8 cellular contexts compared by ENCODE assay signal in the genomic region with DNA sequence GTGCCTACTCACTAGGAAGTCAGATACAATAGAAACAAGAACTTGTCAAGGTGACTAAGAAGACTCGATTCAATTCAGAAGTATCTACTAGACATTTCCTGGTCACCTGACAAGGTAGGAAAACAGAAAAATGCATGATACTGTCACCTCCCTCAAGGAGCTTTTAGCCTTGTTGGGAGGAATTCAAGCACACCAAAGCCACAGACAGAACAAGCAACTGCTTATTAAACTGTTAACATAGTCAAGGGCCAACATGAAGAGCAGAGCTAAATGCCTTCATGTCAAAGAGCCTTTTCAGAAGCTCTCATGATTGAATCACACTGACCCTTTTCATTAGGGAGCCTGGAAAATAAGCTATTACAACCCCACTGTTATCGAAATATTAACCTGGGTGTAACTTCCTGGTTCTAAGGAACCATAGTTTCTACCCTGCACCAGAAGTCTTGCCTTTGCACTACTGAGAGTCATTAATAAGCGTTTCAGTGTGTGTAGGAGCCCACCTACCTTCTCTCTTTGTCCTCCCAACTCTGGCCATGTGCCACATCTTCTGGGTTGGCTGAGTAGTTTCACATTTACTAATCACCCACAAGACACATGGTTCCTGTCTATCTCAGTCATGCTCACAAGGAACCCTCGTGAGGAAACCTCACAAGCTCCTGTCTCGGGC. TPM values are rescaled to one million over a fixed set of nuclear protein-coding genes. Genes with fewer than 3 reads are reported as not detected.
A peak's percentile ranks its signal among the peaks of the same experiment; 100 is the strongest.
DNase-seq lines count a peak whose midpoint lies in the region; ATAC-seq and TF ChIP-seq lines count a peak whose summit lies in the region.

No MANE protein-coding gene starts in this region.

- H3K36me3 Mint-ChIP-seq in CD8-positive, alpha-beta T cell: no peaks in the 10 kb centered on the region
- no peaks in the 10 kb centered on the region for H3K36me3 Mint-ChIP-seq in activated CD4-positive, alpha-beta memory T cell treated with anti-CD3 and anti-CD28 coated beads, Interleukin-2, amount 10 ng/mL, durations not matched to agents 7 days and 5 days (ENCODE audit: low read depth)
- H3K36me3 Mint-ChIP-seq in type B pancreatic cell: no peaks in the 10 kb centered on the region

- H3K27me3 Mint-ChIP-seq in CD8-positive, alpha-beta T cell (ENCODE audit: low read depth): no peaks in the 10 kb centered on the region
- no peaks in the 10 kb centered on the region for H3K27me3 Mint-ChIP-seq in activated CD4-positive, alpha-beta memory T cell treated with anti-CD3 and anti-CD28 coated beads, Interleukin-2, amount 10 ng/mL, durations not matched to agents 7 days and 5 days
- no peaks in the 10 kb centered on the region for H3K27me3 Mint-ChIP-seq in type B pancreatic cell

- intact Hi-C loops in CD8-positive, alpha-beta T cell (cut with DNase I, micrococcal nuclease): no loop called here
- intact Hi-C loops in left colon (cut with DNase I, micrococcal nuclease): no loop called here

- H3K27me3 ChIP-seq in CD8-positive, alpha-beta T cell (ENCODE audit: insufficient read depth, low read length): no peaks in the 10 kb centered on the region

- H3K4me3 ChIP-seq in CD8-positive, alpha-beta T cell (ENCODE audit: low read depth, low read length): no peak overlapping the region

- peak in 4 of 7 experiments; percentile 22 to 50 (median 34) for DNase-seq in CD8-positive, alpha-beta T cell
- peak; percentile 67 for DNase-seq in activated CD4-positive, alpha-beta memory T cell treated with anti-CD3 and anti-CD28 coated beads, Interleukin-2, amount 10 ng/mL, durations not matched to agents 7 days and 5 days
- DNase-seq in left colon: peak; percentile 45 to 55
- no peak for DNase-seq in type B pancreatic cell (ENCODE audit: extremely low spot score, unreplicated experiment)
- no peak for DNase-seq in NCI-H2107 treated with DMSO at 0.1 percent for 48 hours (lab: John Stamatoyannopoulos, UW; ENCODE audit: unreplicated experiment)
- DNase-seq in GF-D8 (lab: John Stamatoyannopoulos, UW): no peak

- H3K4me1 ChIP-seq in CD8-positive, alpha-beta T cell (ENCODE audit: insufficient read depth, low read length): peaks cover 26% of the 10 kb centered on the region

- no peaks in the 10 kb centered on the region for H3K9me3 Mint-ChIP-seq in CD8-positive, alpha-beta T cell
- H3K9me3 Mint-ChIP-seq in activated CD4-positive, alpha-beta memory T cell treated with anti-CD3 and anti-CD28 coated beads, Interleukin-2, amount 10 ng/mL, durations not matched to agents 7 days and 5 days: no peaks in the 10 kb centered on the region
- H3K9me3 Mint-ChIP-seq in type B pancreatic cell: no peaks in the 10 kb centered on the region

- POLR2A ChIA-PET in CD8-positive, alpha-beta T cell (lab: Charles Lee): no interaction called here
- POLR2A ChIA-PET in activated CD4-positive, alpha-beta memory T cell treated with anti-CD3 and anti-CD28 coated beads, Interleukin-2, amount 10 ng/mL, durations not matched to agents 7 days and 5 days (lab: Charles Lee): interaction anchor here (1.0 to 2.8 kb wide), 14 partner anchors 8 to 93 kb away, joined by 3 to 24 read pairs (median 8); a partner anchor contains a TSS

- TF ChIP-seq CTCF in CD8-positive, alpha-beta T cell (IDR thresholded peaks at IDR 0.05): no peak
- no peak for TF ChIP-seq CTCF in type B pancreatic cell (conservative IDR thresholded peaks at IDR 0.05)

- peaks cover 35% of the 10 kb centered on the region for H3K4me1 Mint-ChIP-seq in CD8-positive, alpha-beta T cell (ENCODE audit: low read depth)
- H3K4me1 Mint-ChIP-seq in activated CD4-positive, alpha-beta memory T cell treated with anti-CD3 and anti-CD28 coated beads, Interleukin-2, amount 10 ng/mL, durations not matched to agents 7 days and 5 days: peaks cover 55% of the 10 kb centered on the region
- H3K4me1 Mint-ChIP-seq in type B pancreatic cell (ENCODE audit: unreplicated experiment): peaks cover 41% of the 10 kb centered on the region

- CTCF ChIA-PET in CD8-positive, alpha-beta T cell (lab: Charles Lee): interaction anchor here (1.4 kb wide), 1 partner anchor 63 kb away, joined by 4 read pairs; no protein-coding TSS in a partner anchor
- CTCF ChIA-PET in activated CD4-positive, alpha-beta memory T cell treated with anti-CD3 and anti-CD28 coated beads, Interleukin-2, amount 10 ng/mL, durations not matched to agents 7 days and 5 days (lab: Charles Lee): interaction anchor here (0.6 to 2.2 kb wide), 9 partner anchors 10 to 63 kb away, joined by 3 to 8 read pairs (median 3); a partner anchor contains a TSS

- H3K27ac ChIP-seq in CD8-positive, alpha-beta T cell (ENCODE audit: low read depth, low read length): no peak overlapping the region

- peak; percentile 11 for ATAC-seq in CD8-positive, alpha-beta T cell
- ATAC-seq in GM19463 (IDR thresholded peaks at IDR 0.05; ENCODE audit: unreplicated experiment): peak; percentile 57
- ATAC-seq in HG03469 (IDR thresholded peaks at IDR 0.05; ENCODE audit: unreplicated experiment): peak; percentile 57
- ATAC-seq in left colon: peak; percentile 53

- H3K4me3 Mint-ChIP-seq in CD8-positive, alpha-beta T cell: peak overlapping the region; percentile 40
- peak overlapping the region; percentile 47 for H3K4me3 Mint-ChIP-seq in activated CD4-positive, alpha-beta memory T cell treated with anti-CD3 and anti-CD28 coated beads, Interleukin-2, amount 10 ng/mL, durations not matched to agents 7 days and 5 days
- peak overlapping the region; percentile 24 for H3K4me3 Mint-ChIP-seq in type B pancreatic cell

- no peaks in the 10 kb centered on the region for H3K9me3 ChIP-seq in CD8-positive, alpha-beta T cell (ENCODE audit: low read length)

- no peaks in the 10 kb centered on the region for H3K36me3 ChIP-seq in CD8-positive, alpha-beta T cell (ENCODE audit: insufficient read depth, low read length)

- peak overlapping the region; percentile 66 for H3K27ac Mint-ChIP-seq in CD8-positive, alpha-beta T cell
- peak overlapping the region; percentile 94 for H3K27ac Mint-ChIP-seq in activated CD4-positive, alpha-beta memory T cell treated with anti-CD3 and anti-CD28 coated beads, Interleukin-2, amount 10 ng/mL, durations not matched to agents 7 days and 5 days
- peak overlapping the region; percentile 97 for H3K27ac Mint-ChIP-seq in type B pancreatic cell

RNA-seq across cellular contexts. Expression of a gene that starts 31.0 kb away (rescaled TPM):
- total RNA-seq in CD8-positive, alpha-beta T cell: 1 to 10 TPM; 7.5 to 7.8 TPM
- total RNA-seq in activated CD4-positive, alpha-beta memory T cell treated with anti-CD3 and anti-CD28 coated beads, Interleukin-2, amount 10 ng/mL, durations not matched to agents 7 days and 5 days: 10 to 100 TPM; 70.5 to 71.3 TPM
- total RNA-seq in left colon: 1,000 to 10,000 TPM; 1,592 to 1,809 TPM
- total RNA-seq in type B pancreatic cell (ENCODE audit: low replicate concordance): 120 and 497 TPM in 2 replicates

RNA-seq across cellular contexts. Expression of a gene that starts 46.6 kb away (rescaled TPM):
- total RNA-seq in CD8-positive, alpha-beta T cell: 100 to 1,000 TPM; 207 to 212 TPM
- total RNA-seq in activated CD4-positive, alpha-beta memory T cell treated with anti-CD3 and anti-CD28 coated beads, Interleukin-2, amount 10 ng/mL, durations not matched to agents 7 days and 5 days: 100 to 1,000 TPM; 100 to 104 TPM
- total RNA-seq in left colon: 10 to 100 TPM; 69.7 to 71.7 TPM
- 93.1 and 100 TPM in 2 replicates for total RNA-seq in type B pancreatic cell (ENCODE audit: low replicate concordance)

Comparison
In these comparisons a context has a peak if more than half of its experiments do, and no peak if none do; other contexts are left out.
1. DNase-seq: peak in CD8-positive, alpha-beta T cell (4 of 7), activated CD4-positive, alpha-beta memory T cell treated with anti-CD3 and anti-CD28 coated beads, Interleukin-2, amount 10 ng/mL, durations not matched to agents 7 days and 5 days (single experiment) and left colon (2 of 2); none in type B pancreatic cell (single experiment), NCI-H2107 treated with DMSO at 0.1 percent for 48 hours (single experiment) and GF-D8 (single experiment).
2. Peak in every context shown above with its lines, with median percentiles within 50 percentile points of each other: ATAC-seq, H3K27ac Mint-ChIP-seq and H3K4me3 Mint-ChIP-seq.